In the genomic region with DNA sequence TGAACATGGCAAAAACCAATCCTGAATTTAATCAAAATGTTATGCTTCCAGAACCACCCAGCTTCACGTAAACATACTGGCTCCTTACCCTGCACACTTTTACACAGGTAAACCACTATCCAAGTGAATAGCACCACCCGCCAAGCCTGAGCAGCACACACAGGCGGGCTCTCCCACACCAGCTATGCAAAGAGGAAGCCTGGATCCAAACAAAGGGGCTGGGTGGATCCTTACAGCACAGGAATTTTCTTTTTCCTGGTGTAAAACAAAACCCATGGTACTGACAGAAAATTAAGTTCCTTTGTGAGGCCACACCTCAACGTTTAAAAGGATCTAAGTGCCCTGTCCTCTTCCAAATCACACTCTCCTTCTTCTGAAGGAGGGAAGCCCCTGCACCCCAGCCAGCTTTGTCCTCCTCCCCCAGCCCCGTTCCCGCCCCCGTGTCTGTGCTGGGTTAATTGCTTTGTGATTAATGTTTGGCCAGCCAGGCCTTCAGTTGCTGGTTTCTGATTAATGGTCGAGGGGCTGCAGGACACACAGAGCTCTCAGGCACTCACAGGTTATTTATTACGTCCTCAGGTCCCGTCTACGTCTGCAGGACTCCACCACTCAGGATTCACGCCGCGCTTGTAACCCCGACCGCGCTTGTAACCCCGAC, we compare ENCODE assay signal across 1 cellular context.
TF ChIP-seq lines count a peak whose summit lies in the region.

No MANE protein-coding gene starts in this region.

TF ChIP-seq in HEK293, 187 proteins besides CTCF, POLR2A, EP300 and RAD21 (continued from another document):
- TF ChIP-seq ZFHX2 (tag by site-specific recombination; conservative IDR thresholded peaks at IDR 0.05): peak; percentile 27; the same call in 1 of the 2 replicates
- TF ChIP-seq ZNF514 (tag by site-specific recombination; IDR thresholded peaks at IDR 0.05): no peak
- TF ChIP-seq MZF1 (tag by site-specific recombination; IDR thresholded peaks at IDR 0.05; ENCODE audit: borderline replicate concordance): no peak
- TF ChIP-seq ZNF335 (tag by site-specific recombination; conservative IDR thresholded peaks at IDR 0.05): no peak
- TF ChIP-seq ZBTB8A (tag by site-specific recombination; IDR thresholded peaks at IDR 0.05): no peak
- TF ChIP-seq ZNF133 (tag by site-specific recombination; IDR thresholded peaks at IDR 0.05): no peak
- TF ChIP-seq, protein P1, sequence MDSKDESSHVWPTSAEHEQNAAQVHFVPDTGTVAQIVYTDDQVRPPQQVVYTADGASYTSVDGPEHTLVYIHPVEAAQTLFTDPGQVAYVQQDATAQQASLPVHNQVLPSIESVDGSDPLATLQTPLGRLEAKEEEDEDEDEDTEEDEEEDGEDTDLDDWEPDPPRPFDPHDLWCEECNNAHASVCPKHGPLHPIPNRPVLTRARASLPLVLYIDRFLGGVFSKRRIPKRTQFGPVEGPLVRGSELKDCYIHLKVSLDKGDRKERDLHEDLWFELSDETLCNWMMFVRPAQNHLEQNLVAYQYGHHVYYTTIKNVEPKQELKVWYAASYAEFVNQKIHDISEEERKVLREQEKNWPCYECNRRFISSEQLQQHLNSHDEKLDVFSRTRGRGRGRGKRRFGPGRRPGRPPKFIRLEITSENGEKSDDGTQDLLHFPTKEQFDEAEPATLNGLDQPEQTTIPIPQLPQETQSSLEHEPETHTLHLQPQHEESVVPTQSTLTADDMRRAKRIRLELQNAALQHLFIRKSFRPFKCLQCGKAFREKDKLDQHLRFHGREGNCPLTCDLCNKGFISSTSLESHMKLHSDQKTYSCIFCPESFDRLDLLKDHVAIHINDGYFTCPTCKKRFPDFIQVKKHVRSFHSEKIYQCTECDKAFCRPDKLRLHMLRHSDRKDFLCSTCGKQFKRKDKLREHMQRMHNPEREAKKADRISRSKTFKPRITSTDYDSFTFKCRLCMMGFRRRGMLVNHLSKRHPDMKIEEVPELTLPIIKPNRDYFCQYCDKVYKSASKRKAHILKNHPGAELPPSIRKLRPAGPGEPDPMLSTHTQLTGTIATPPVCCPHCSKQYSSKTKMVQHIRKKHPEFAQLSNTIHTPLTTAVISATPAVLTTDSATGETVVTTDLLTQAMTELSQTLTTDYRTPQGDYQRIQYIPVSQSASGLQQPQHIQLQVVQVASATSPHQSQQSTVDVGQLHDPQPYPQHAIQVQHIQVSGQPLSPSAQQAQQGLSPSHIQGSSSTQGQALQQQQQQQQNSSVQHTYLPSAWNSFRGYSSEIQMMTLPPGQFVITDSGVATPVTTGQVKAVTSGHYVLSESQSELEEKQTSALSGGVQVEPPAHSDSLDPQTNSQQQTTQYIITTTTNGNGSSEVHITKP (tag by site-specific recombination; IDR thresholded peaks at IDR 0.05): 0 out of 2 replicates have a peak, but pooled peaks have one; percentile 18
- TF ChIP-seq ZNF146 (tag by site-specific recombination; IDR thresholded peaks at IDR 0.05): no peak
- 0 out of 2 replicates have a peak, but pooled peaks have one; percentile 25 for TF ChIP-seq EGR2 (tag by site-specific recombination; IDR thresholded peaks at IDR 0.05; ENCODE audit: low read depth)
- no peak for TF ChIP-seq ZEB2 (tag by site-specific recombination; IDR thresholded peaks at IDR 0.05)
- no peak for TF ChIP-seq ZXDB (tag by site-specific recombination; IDR thresholded peaks at IDR 0.05)
- no peak for TF ChIP-seq WT1 (tag by site-specific recombination; IDR thresholded peaks at IDR 0.05)
- TF ChIP-seq ZFP37 (tag by site-specific recombination; IDR thresholded peaks at IDR 0.05): no peak
- TF ChIP-seq ZNF426 (tag by site-specific recombination; IDR thresholded peaks at IDR 0.05): no peak
- TF ChIP-seq ZFP69B (tag by site-specific recombination; IDR thresholded peaks at IDR 0.05): no peak
- TF ChIP-seq ZNF211 (tag by site-specific recombination; IDR thresholded peaks at IDR 0.05; ENCODE audit: low read depth): no peak
